10 cellular contexts compared by ENCODE assay signal in genomic region chrX:9829308-9830267, GRCh38. TPM values are rescaled to one million over a fixed set of nuclear protein-coding genes. Genes with fewer than 3 reads are reported as not detected.
DNase-seq lines count a peak whose midpoint lies in the region; ATAC-seq and TF ChIP-seq lines count a peak whose summit lies in the region.
"Had no signal": no experiment of that assay in that cellular context is flagged by ENCODE, and none has a peak within 500 bp of the region (broad histone marks: within the 10 kb centered on the region; RNA-seq: fewer than 3 reads in every experiment).

No MANE protein-coding gene starts in this region.

- H3K9me3 Mint-ChIP-seq in osteocyte (ENCODE audit: unreplicated experiment): no peaks in the 10 kb centered on the region
- no peaks in the 10 kb centered on the region for H3K9me3 Mint-ChIP-seq in Caco-2 (ENCODE audit: unreplicated experiment)
- H3K9me3 Mint-ChIP-seq: activated naive CD4-positive, alpha-beta T cell treated with anti-CD3 and anti-CD28 coated beads, Interleukin-2, amount 50 U/mL, for 24 hours had no signal

- DNase-seq in HT-29 (ENCODE audit: low spot score) (peak; percentile 6), fibroblast of villous mesenchyme (ENCODE audit: low read depth) (peak; percentile 66), NCI-H345 (lab: John Stamatoyannopoulos, UW) (no peak), osteocyte (ENCODE audit: extremely low spot score, unreplicated experiment) (no peak), Caco-2 (no peak), hippocampal formation (lab: John Stamatoyannopoulos, UW) (no peak)
- DNase-seq: occipital lobe had no signal

- peak; percentile 97 for ATAC-seq in GM18502 (IDR thresholded peaks at IDR 0.05; ENCODE audit: poor library complexity, unreplicated experiment)
- peak; percentile 89 for ATAC-seq in GM21717 (IDR thresholded peaks at IDR 0.05; ENCODE audit: unreplicated experiment)

- H3K4me3 ChIP-seq in fibroblast of villous mesenchyme (ENCODE audit: low read depth, low read length) (no peak overlapping the region), Caco-2 (ENCODE audit: low read depth, low read length) (no peak overlapping the region)

- no peaks in the 10 kb centered on the region for H3K9me3 ChIP-seq in Caco-2

- H3K27ac Mint-ChIP-seq in osteocyte (ENCODE audit: unreplicated experiment): no peak overlapping the region
- no peak overlapping the region for H3K27ac Mint-ChIP-seq in Caco-2 (ENCODE audit: unreplicated experiment)
- H3K27ac Mint-ChIP-seq: activated naive CD4-positive, alpha-beta T cell treated with anti-CD3 and anti-CD28 coated beads, Interleukin-2, amount 50 U/mL, for 24 hours had no signal

- H3K4me1 ChIP-seq in Caco-2: no peaks in the 10 kb centered on the region

- intact Hi-C loops in Caco-2 (cut with micrococcal nuclease; ENCODE audit: unreplicated experiment): no loop called here

- H3K27me3 Mint-ChIP-seq in osteocyte (ENCODE audit: unreplicated experiment) (no peaks in the 10 kb centered on the region), Caco-2 (ENCODE audit: insufficient read depth, unreplicated experiment) (no peaks in the 10 kb centered on the region)

- POLR2A ChIA-PET in Caco-2 (lab: Charles Lee): no interaction called here

- no peaks in the 10 kb centered on the region for H3K36me3 ChIP-seq in Caco-2 (ENCODE audit: control insufficient read depth, insufficient read depth, low read length)

- H3K4me1 Mint-ChIP-seq in osteocyte (ENCODE audit: unreplicated experiment): peaks cover 19% of the 10 kb centered on the region
- no peaks in the 10 kb centered on the region for H3K4me1 Mint-ChIP-seq in Caco-2 (ENCODE audit: low read depth, unreplicated experiment)

- no TSS peak for BruUV-seq in Caco-2 (replicated peaks; lab: Mats Ljungman, UMichigan)

- CTCF ChIA-PET in Caco-2 (lab: Charles Lee): no interaction called here

- H3K4me3 Mint-ChIP-seq in osteocyte (ENCODE audit: unreplicated experiment) (no peak overlapping the region), Caco-2 (ENCODE audit: unreplicated experiment) (no peak overlapping the region)
- H3K4me3 Mint-ChIP-seq: activated naive CD4-positive, alpha-beta T cell treated with anti-CD3 and anti-CD28 coated beads, Interleukin-2, amount 50 U/mL, for 24 hours had no signal

- TF ChIP-seq CTCF in fibroblast of villous mesenchyme (IDR thresholded peaks at IDR 0.05; ENCODE audit: insufficient read depth, low read depth, low read length) (no peak), osteocyte (IDR thresholded peaks at IDR 0.05) (no peak), Caco-2 (IDR thresholded peaks at IDR 0.05; ENCODE audit: insufficient read depth in 1 of 2, low read depth in 1 of 2, low read length in 1 of 2, severe bottlenecking in 1 of 2, unreplicated experiment in 1 of 2) (no peak)

- no peaks in the 10 kb centered on the region for H3K27me3 ChIP-seq in Caco-2 (replicated peaks; ENCODE audit: control insufficient read depth, insufficient read depth, low read length)

- H3K36me3 Mint-ChIP-seq in osteocyte (ENCODE audit: unreplicated experiment): peaks cover 2% of the 10 kb centered on the region
- peaks cover 7% of the 10 kb centered on the region for H3K36me3 Mint-ChIP-seq in Caco-2 (ENCODE audit: insufficient read depth, unreplicated experiment)
- H3K36me3 Mint-ChIP-seq: activated naive CD4-positive, alpha-beta T cell treated with anti-CD3 and anti-CD28 coated beads, Interleukin-2, amount 50 U/mL, for 24 hours had no signal

RNA-seq across cellular contexts. Expression of gene SHROOM2, which starts 43.4 kb away (rescaled TPM):
- total RNA-seq in HT-29 (2014; rRNA removed; shearing (Covaris generic)): not detected in 2 replicates
- 4.3 and 5.8 TPM in 2 replicates for total RNA-seq in fibroblast of villous mesenchyme
- total RNA-seq in osteocyte: 7.5 and 8.2 TPM in 2 replicates
- 12.7 and 14.2 TPM in 2 replicates for total RNA-seq in Caco-2 (2022)

Comparison
In these comparisons a context has a peak if more than half of its experiments do, and no peak if none do; other contexts are left out.
1. DNase-seq: peak in HT-29 (single experiment) and fibroblast of villous mesenchyme (single experiment); none in NCI-H345 (single experiment), osteocyte (single experiment), Caco-2 (0 of 2) and hippocampal formation (0 of 2).